ENCODE assay signal across 1 cellular context in genomic region chr10:91798736-91799579, GRCh38.
A peak's percentile ranks its signal among the peaks of the same experiment; 100 is the strongest.
TF ChIP-seq lines count a peak whose summit lies in the region.

No MANE protein-coding gene starts in this region.

TF ChIP-seq in HepG2, 621 proteins besides CTCF, POLR2A, EP300 and RAD21 (continued from another document):
- peak; percentile 66; the same call in 1 of the 2 replicates for TF ChIP-seq ZNF256 (CRISPR knock-in tag; conservative IDR thresholded peaks at IDR 0.05)
- TF ChIP-seq ZGPAT (CRISPR knock-in tag; IDR thresholded peaks at IDR 0.05) = no peak
- TF ChIP-seq ZNF839 (CRISPR knock-in tag; IDR thresholded peaks at IDR 0.05; ENCODE audit: borderline replicate concordance) = 0 out of 2 replicates have a peak, but pooled peaks have one; percentile 27
- TF ChIP-seq THAP8 (CRISPR knock-in tag; IDR thresholded peaks at IDR 0.05; ENCODE audit: borderline replicate concordance) = no peak
- TF ChIP-seq KDM5A (IDR thresholded peaks at IDR 0.05; ENCODE audit: borderline replicate concordance, low read length) = peak; percentile 53; the same call in 1 of the 2 replicates
- 0 out of 2 replicates have a peak, but pooled peaks have one; percentile 54 for TF ChIP-seq ZNF546 (CRISPR knock-in tag; conservative IDR thresholded peaks at IDR 0.05)
- no peak for TF ChIP-seq HNF4G (IDR thresholded peaks at IDR 0.05; ENCODE audit: borderline replicate concordance, low read depth, low read length)
- no peak for TF ChIP-seq HNF4G (CRISPR knock-in tag; IDR thresholded peaks at IDR 0.05; ENCODE audit: borderline replicate concordance, low read depth)
- peak; percentile 28 for TF ChIP-seq ZNF781 (CRISPR knock-in tag; IDR thresholded peaks at IDR 0.05; ENCODE audit: borderline replicate concordance, not compliant biosample characterization)
- TF ChIP-seq HDAC1 (CRISPR knock-in tag; IDR thresholded peaks at IDR 0.05) = peak; percentile 44; the same call in 1 of the 2 replicates
- peak in 1 of 2 experiments; percentile 1; a peak in 1 of 4 replicates for TF ChIP-seq HMGXB4 (CRISPR knock-in tag; IDR thresholded peaks at IDR 0.05; ENCODE audit: borderline replicate concordance in 1 of 2, low read depth in 1 of 2)
- TF ChIP-seq ZNF18 (CRISPR knock-in tag; IDR thresholded peaks at IDR 0.05; ENCODE audit: insufficient replicate concordance) = no peak
- TF ChIP-seq SRSF4 (IDR thresholded peaks at IDR 0.05; ENCODE audit: low read depth, low read length, poor library complexity, severe bottlenecking) = no peak
- peak; percentile 39; the same call in 1 of the 2 replicates for TF ChIP-seq SP2 (CRISPR knock-in tag; IDR thresholded peaks at IDR 0.05)
- TF ChIP-seq ZBTB40 (IDR thresholded peaks at IDR 0.05) = no peak
- no peak for TF ChIP-seq ZBTB40 (CRISPR knock-in tag; IDR thresholded peaks at IDR 0.05)
- TF ChIP-seq MAFG (CRISPR knock-in tag; IDR thresholded peaks at IDR 0.05) = no peak
- no peak for TF ChIP-seq ZNF639 (CRISPR knock-in tag; conservative IDR thresholded peaks at IDR 0.05)
- TF ChIP-seq ZMYM4 (CRISPR knock-in tag; IDR thresholded peaks at IDR 0.05) = no peak
- 0 out of 2 replicates have a peak, but pooled peaks have one; percentile 6 for TF ChIP-seq FOSL2 (CRISPR knock-in tag; IDR thresholded peaks at IDR 0.05)
- TF ChIP-seq NONO (IDR thresholded peaks at IDR 0.05) = no peak
- 0 out of 2 replicates have a peak, but pooled peaks have one; percentile 3 for TF ChIP-seq NONO (CRISPR knock-in tag; conservative IDR thresholded peaks at IDR 0.05)
- TF ChIP-seq ZNF687 (CRISPR knock-in tag; IDR thresholded peaks at IDR 0.05) = peak; percentile 2; the same call in 1 of the 2 replicates
- TF ChIP-seq PBX3 (CRISPR knock-in tag; IDR thresholded peaks at IDR 0.05; ENCODE audit: borderline replicate concordance) = 0 out of 2 replicates have a peak, but pooled peaks have one; percentile 28
- no peak for TF ChIP-seq MBD4 (IDR thresholded peaks at IDR 0.05; ENCODE audit: borderline replicate concordance, low read length)
